27 cellular contexts compared by ENCODE assay signal in the genomic region with DNA sequence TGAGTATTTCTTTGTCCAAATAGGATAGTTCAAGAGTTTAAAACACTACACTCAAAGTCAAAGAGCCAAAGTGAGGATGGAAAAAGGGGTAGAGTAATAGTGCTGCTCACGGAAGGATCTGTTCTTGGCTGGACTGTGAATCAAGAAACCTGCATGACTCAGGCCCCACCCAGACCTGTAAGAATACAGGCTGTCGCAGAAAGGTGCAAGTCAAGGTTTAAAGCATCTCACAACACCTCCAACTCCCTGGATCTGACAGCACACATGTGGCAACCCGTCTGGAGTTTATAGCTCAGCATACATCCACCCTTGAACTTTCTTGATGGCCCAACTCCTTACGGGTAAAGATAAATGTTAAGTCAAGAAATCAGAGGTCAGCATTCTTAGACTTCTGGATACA. TPM values are rescaled to one million over a fixed set of nuclear protein-coding genes. Genes with fewer than 3 reads are reported as not detected.
DNase-seq lines count a peak whose midpoint lies in the region; ATAC-seq and TF ChIP-seq lines count a peak whose summit lies in the region.
"Had no signal": no experiment of that assay in that cellular context is flagged by ENCODE, and none has a peak within 500 bp of the region (broad histone marks: within the 10 kb centered on the region; RNA-seq: fewer than 3 reads in every experiment).

No MANE protein-coding gene starts in this region.

- H3K27me3 ChIP-seq in RWPE2 (ENCODE audit: insufficient read depth, poor library complexity, severe bottlenecking) (no peaks in the 10 kb centered on the region), hepatocyte (no peaks in the 10 kb centered on the region)
- H3K27me3 ChIP-seq: BE2C; BLaER1 treated with 17β-estradiol and CSF1 and Interleukin-3, amounts not matched to agents 10 nM and 100 nM had no signal

- TF ChIP-seq CTCF in RWPE2 (IDR thresholded peaks at IDR 0.05; ENCODE audit: poor library complexity, severe bottlenecking) (no peak), hepatocyte (IDR thresholded peaks at IDR 0.05; ENCODE audit: poor library complexity) (no peak), progenitor cell of endocrine pancreas (IDR thresholded peaks at IDR 0.05; ENCODE audit: unreplicated experiment) (no peak)

- H3K4me3 ChIP-seq in RWPE2 (ENCODE audit: severe bottlenecking) (no peak overlapping the region), hepatocyte (no peak overlapping the region)
- H3K4me3 ChIP-seq: A549; BLaER1 treated with 17β-estradiol and CSF1 and Interleukin-3, amounts not matched to agents 10 nM and 100 nM; GM23338 had no signal

- H3K9me3 Mint-ChIP-seq in progenitor cell of endocrine pancreas (ENCODE audit: low read depth) = peaks cover 5% of the 10 kb centered on the region

- no peak overlapping the region for H3K4me2 ChIP-seq in hepatocyte
- H3K4me2 ChIP-seq: A549; BLaER1 treated with 17β-estradiol and CSF1 and Interleukin-3, amounts not matched to agents 10 nM and 100 nM; GM23338 had no signal

- H3K27ac ChIP-seq in RWPE2 (ENCODE audit: poor library complexity, severe bottlenecking) (no peak overlapping the region), epithelial cell of prostate (no peak overlapping the region), hepatocyte (peak overlapping the region; percentile 75)
- H3K27ac ChIP-seq: A549; BLaER1 treated with 17β-estradiol and CSF1 and Interleukin-3, amounts not matched to agents 10 nM and 100 nM had no signal

- no peaks in the 10 kb centered on the region for H3K36me3 Mint-ChIP-seq in progenitor cell of endocrine pancreas (ENCODE audit: insufficient read depth)
- H3K36me3 Mint-ChIP-seq: CD14-positive monocyte; CD4-positive, alpha-beta memory T cell had no signal

- H3K27ac Mint-ChIP-seq in progenitor cell of endocrine pancreas = no peak overlapping the region
- H3K27ac Mint-ChIP-seq: CD14-positive monocyte; CD4-positive, alpha-beta memory T cell; GM23338 had no signal

- ATAC-seq in RWPE2 (ENCODE audit: low read depth) (0 out of 3 replicates have a peak, but pooled peaks have one; percentile 14), HG03097 (IDR thresholded peaks at IDR 0.05; ENCODE audit: low FRiP score, unreplicated experiment) (no peak), HG03378 (IDR thresholded peaks at IDR 0.05; ENCODE audit: unreplicated experiment) (no peak)
- ATAC-seq: A549, GM23338, HCT116 had no signal

- no peak overlapping the region for H3K4me3 Mint-ChIP-seq in progenitor cell of endocrine pancreas (ENCODE audit: low read depth)
- H3K4me3 Mint-ChIP-seq: CD14-positive monocyte; CD4-positive, alpha-beta memory T cell; GM23338; H9 had no signal

- no peaks in the 10 kb centered on the region for H3K36me3 ChIP-seq in RWPE2 (ENCODE audit: low read depth)
- H3K36me3 ChIP-seq in hepatocyte (replicated peaks; ENCODE audit: insufficient read depth, low read depth) = no peaks in the 10 kb centered on the region
- H3K36me3 ChIP-seq: BE2C; BLaER1 treated with 17β-estradiol and CSF1 and Interleukin-3, amounts not matched to agents 10 nM and 100 nM had no signal

- H3K9me3 ChIP-seq in RWPE2 (ENCODE audit: severe bottlenecking) (no peaks in the 10 kb centered on the region), hepatocyte (ENCODE audit: low read depth) (no peaks in the 10 kb centered on the region)
- H3K9me3 ChIP-seq: A549, BE2C had no signal

- H3K27me3 Mint-ChIP-seq in progenitor cell of endocrine pancreas = no peaks in the 10 kb centered on the region

- no peaks in the 10 kb centered on the region for H4K20me1 ChIP-seq in hepatocyte (ENCODE audit: insufficient read depth, poor library complexity, severe bottlenecking)
- H4K20me1 ChIP-seq: BLaER1 treated with 17β-estradiol and CSF1 and Interleukin-3, amounts not matched to agents 10 nM and 100 nM had no signal

- 50% methylated on average over 4 of the region's 4 CpGs for WGBS in hepatocyte (ENCODE audit: low lambda C conversion rate, missing lambda C conversion rate)

- DNase-seq in HPDE6-E6E7 (ENCODE audit: extremely low spot score) (peak; percentile 10), RWPE2 (ENCODE audit: low spot score) (no peak), epithelial cell of prostate (ENCODE audit: low read depth, low spot score) (peak; percentile 44), hepatocyte (ENCODE audit: low spot score) (peak; percentile 58), progenitor cell of endocrine pancreas (ENCODE audit: low spot score, unreplicated experiment) (no peak), NCI-H1105 treated with DMSO at 0.1 percent for 48 hours (lab: John Stamatoyannopoulos, UW) (no peak)
- DNase-seq: 8988T; ACHN; AML-193; BE2C; Calu3; CD4-positive, alpha-beta memory T cell; COR-L47; DMS53; DMS79 treated with DMSO at 0.1 percent for 48 hours; GF-D8; H9 had no signal

- no peaks in the 10 kb centered on the region for H3K79me2 ChIP-seq in hepatocyte

- H3K4me1 Mint-ChIP-seq in progenitor cell of endocrine pancreas (ENCODE audit: low read depth) = peaks cover 5% of the 10 kb centered on the region
- H3K4me1 Mint-ChIP-seq: CD14-positive monocyte; CD4-positive, alpha-beta memory T cell had no signal

- H3K9me2 ChIP-seq in hepatocyte (replicated peaks; ENCODE audit: insufficient read depth) = no peaks in the 10 kb centered on the region

- no peak overlapping the region for H2AFZ ChIP-seq in hepatocyte
- H2AFZ ChIP-seq: GM23338 had no signal

- H3K4me1 ChIP-seq in RWPE2 (ENCODE audit: insufficient read depth, poor library complexity, severe bottlenecking) (no peaks in the 10 kb centered on the region), hepatocyte (ENCODE audit: insufficient read depth) (peaks cover 9% of the 10 kb centered on the region)
- H3K4me1 ChIP-seq: A549; BE2C; BLaER1 treated with 17β-estradiol and CSF1 and Interleukin-3, amounts not matched to agents 10 nM and 100 nM had no signal

RNA-seq across cellular contexts. Expression of gene KIAA2012, which starts 6.2 kb away (rescaled TPM):
- total RNA-seq in hepatocyte (0.27 TPM in 1 of 2 replicates, not detected in the other), progenitor cell of endocrine pancreas (not detected in 2 replicates)
- polyA plus RNA-seq in hepatocyte = 0.05 TPM in 1 of 2 replicates, not detected in the other
- total RNA-seq: Calu3; CD4-positive, alpha-beta memory T cell; Daoy; G401; H4; H9 had no signal
- polyA plus RNA-seq: CD14-positive monocyte; CD4-positive, alpha-beta memory T cell had no signal

RNA-seq across cellular contexts. Expression of gene FZD7, which starts 45.6 kb away (rescaled TPM):
- total RNA-seq in hepatocyte = 28.3 and 31.2 TPM in 2 replicates
- polyA plus RNA-seq in hepatocyte = 13.4 and 15.4 TPM in 2 replicates
- total RNA-seq in progenitor cell of endocrine pancreas = 74.2 and 74.4 TPM in 2 replicates
- polyA plus RNA-seq: CD4-positive, alpha-beta memory T cell had no signal

Comparison
In these comparisons a context has a peak if more than half of its experiments do, and no peak if none do; other contexts are left out.
1. DNase-seq: peak in HPDE6-E6E7 (single experiment), epithelial cell of prostate (single experiment) and hepatocyte (single experiment); none in RWPE2 (single experiment), progenitor cell of endocrine pancreas (single experiment) and NCI-H1105 treated with DMSO at 0.1 percent for 48 hours (single experiment).